26 cellular contexts compared by ENCODE assay signal in genomic region chr2:160973991-160974390, GRCh38.
"Had no signal": no experiment of that assay in that cellular context is flagged by ENCODE, and none has a peak within 500 bp of the region (broad histone marks: within the 10 kb centered on the region; RNA-seq: fewer than 3 reads in every experiment).

No MANE protein-coding gene starts in this region.

- H3K4me3 Mint-ChIP-seq: naive thymus-derived CD4-positive, alpha-beta T cell; nephron; stimulated activated naive B cell treated with anti-CD40 and anti-IgM and Interleukin-4, amounts not matched to agents 10 μg/mL and 1 μg/mL and 100 μg/mL, for 72 hours; stimulated activated naive CD8-positive, alpha-beta T cell treated with anti-CD3 and anti-CD28 coated beads, Interleukin-15, Interleukin-2, amounts not matched to agents 100 ng/mL and 50 ng/mL, for 24 hours had no signal

- H2AFZ ChIP-seq: hepatocyte had no signal

- H3K36me3 ChIP-seq: esophagus squamous epithelium, left lung, ovary, sigmoid colon, thoracic aorta, tibial nerve, upper lobe of left lung had no signal

- ATAC-seq: left lung; naive thymus-derived CD4-positive, alpha-beta T cell; psoas muscle; right cardiac atrium; stimulated activated naive B cell treated with anti-CD40 and anti-IgM and Interleukin-4, amounts not matched to agents 10 μg/mL and 1 μg/mL and 100 μg/mL, for 72 hours had no signal

- DNase-seq: dermis blood vessel endothelial cell; effector memory CD4-positive, alpha-beta T cell; erythroblast; esophagus squamous epithelium; head of caudate nucleus; kidney; left lung; mesenchymal stem cell; midbrain; naive thymus-derived CD4-positive, alpha-beta T cell; occipital lobe; ovary; posterior cingulate gyrus; psoas muscle; right cardiac atrium; sigmoid colon; stimulated activated CD4-positive, alpha-beta T cell treated with anti-CD3 and anti-CD28 coated beads, Interleukin-2, amount 100 ng/mL, for 24 hours; stimulated activated CD4-positive, alpha-beta T cell treated with anti-CD3 and anti-CD28 coated beads, Interleukin-4, amount 100 ng/mL, for 4 hours; stimulated activated naive B cell treated with anti-CD40 and anti-IgM and Interleukin-4, amounts not matched to agents 10 μg/mL and 1 μg/mL and 100 μg/mL, for 72 hours; upper lobe of left lung had no signal

- H3K79me2 ChIP-seq: hepatocyte had no signal

- H3K27ac ChIP-seq: coronary artery, esophagus squamous epithelium, hepatocyte, left lung, ovary, psoas muscle, sigmoid colon, thoracic aorta, tibial nerve, upper lobe of left lung had no signal

- H3K4me3 ChIP-seq: coronary artery, esophagus squamous epithelium, hepatocyte, left lung, ovary, psoas muscle, sigmoid colon, thoracic aorta, tibial nerve, upper lobe of left lung had no signal

- H3K27ac Mint-ChIP-seq: naive thymus-derived CD4-positive, alpha-beta T cell; nephron; stimulated activated naive B cell treated with anti-CD40 and anti-IgM and Interleukin-4, amounts not matched to agents 10 μg/mL and 1 μg/mL and 100 μg/mL, for 72 hours; stimulated activated naive CD8-positive, alpha-beta T cell treated with anti-CD3 and anti-CD28 coated beads, Interleukin-15, Interleukin-2, amounts not matched to agents 100 ng/mL and 50 ng/mL, for 24 hours had no signal

- H3K9me3 ChIP-seq: esophagus squamous epithelium, left lung, ovary, psoas muscle, sigmoid colon, thoracic aorta, tibial nerve, upper lobe of left lung had no signal

- H3K27me3 ChIP-seq: esophagus squamous epithelium, hepatocyte, left lung, ovary, sigmoid colon, tibial nerve, upper lobe of left lung had no signal

- H3K4me1 ChIP-seq: psoas muscle, upper lobe of left lung had no signal

- H3K9me3 Mint-ChIP-seq: stimulated activated naive CD8-positive, alpha-beta T cell treated with anti-CD3 and anti-CD28 coated beads, Interleukin-15, Interleukin-2, amounts not matched to agents 100 ng/mL and 50 ng/mL, for 24 hours had no signal

- H3K4me2 ChIP-seq: hepatocyte had no signal

- H3K4me1 Mint-ChIP-seq: stimulated activated naive B cell treated with anti-CD40 and anti-IgM and Interleukin-4, amounts not matched to agents 10 μg/mL and 1 μg/mL and 100 μg/mL, for 72 hours had no signal
